Comparison of ENCODE assay signal across 21 cellular contexts in the genomic region with DNA sequence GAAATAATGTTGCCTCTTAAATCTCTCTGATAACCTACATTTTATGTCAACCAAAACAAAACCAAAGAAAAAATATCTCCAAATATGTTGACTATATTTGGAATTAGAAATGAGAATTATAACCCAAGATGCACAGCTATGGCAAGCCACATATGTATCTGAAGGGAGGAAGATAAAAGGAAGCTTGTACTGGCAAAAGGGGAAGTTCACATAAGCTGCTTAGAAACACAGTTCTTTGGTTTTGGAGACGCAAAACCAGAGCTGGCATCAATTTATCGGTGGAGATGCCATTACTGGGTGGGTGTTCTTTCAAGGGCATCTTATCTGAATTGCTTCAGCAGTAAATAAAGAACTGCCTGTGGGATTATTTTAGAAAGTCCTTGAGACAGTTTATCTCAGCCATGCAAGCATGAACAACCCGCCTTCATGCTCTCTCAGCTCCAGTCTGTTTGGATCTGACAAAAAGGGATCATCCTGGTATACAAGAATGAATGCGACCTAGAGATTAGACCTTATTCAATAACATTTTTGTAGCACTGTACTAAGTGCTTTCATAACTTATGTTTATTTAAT.
DNase-seq lines count a peak whose midpoint lies in the region; ATAC-seq and TF ChIP-seq lines count a peak whose summit lies in the region.
"Had no signal": no experiment of that assay in that cellular context is flagged by ENCODE, and none has a peak within 500 bp of the region (broad histone marks: within the 10 kb centered on the region; RNA-seq: fewer than 3 reads in every experiment).

No MANE protein-coding gene starts in this region.

- H3K27me3 ChIP-seq in adrenal gland (no peaks in the 10 kb centered on the region), left lung (no peaks in the 10 kb centered on the region), A673 (replicated peaks; ENCODE audit: insufficient read depth, low read depth, low read length, poor library complexity) (no peaks in the 10 kb centered on the region)

- ATAC-seq in left lung = peak; percentile 80
- no peak for ATAC-seq in GM18517 (IDR thresholded peaks at IDR 0.05; ENCODE audit: unreplicated experiment)
- ATAC-seq: WTC11 had no signal

- POLR2A ChIA-PET in A673 (lab: Charles Lee; ENCODE audit: low non-redundant PET) = no interaction called here

- 23 to 41% (median 35%) methylated on average over 4 of the region's 4 CpGs for WGBS in adrenal gland, 4 donors

- H3K9me3 ChIP-seq in adrenal gland (replicated peaks in 1 of 3) (no peaks in the 10 kb centered on the region), left lung (no peaks in the 10 kb centered on the region), A673 (ENCODE audit: low read depth, low read length, poor library complexity, severe bottlenecking) (no peaks in the 10 kb centered on the region)

- BruUV-seq in A673 (replicated peaks; lab: Mats Ljungman, UMichigan) = no TSS peak

- no peak overlapping the region for H3K4me3 ChIP-seq in adrenal gland
- no peak overlapping the region for H3K4me3 ChIP-seq in left lung
- H3K4me3 ChIP-seq in A673 (ENCODE audit: low read depth, low read length, poor library complexity, severe bottlenecking) = no peak overlapping the region

- H3K27ac ChIP-seq in adrenal gland (no peak overlapping the region), left lung (no peak overlapping the region), A673 (ENCODE audit: low read depth, low read length, poor library complexity, severe bottlenecking) (no peak overlapping the region)
- H3K27ac ChIP-seq: parathyroid adenoma had no signal

- TF ChIP-seq CTCF in adrenal gland (IDR thresholded peaks at IDR 0.05) (no peak), left lung (IDR thresholded peaks at IDR 0.05) (no peak), A673 (conservative IDR thresholded peaks at IDR 0.05; ENCODE audit: low read depth, low read length) (no peak)

- peak in 73 of 76 experiments; percentile 31 to 99 (median 87) for DNase-seq in HUDEP-2 (lab: John Stamatoyannopoulos, UW; ENCODE audit: unreplicated experiment in 76 of 76)
- peak; percentile 70 for DNase-seq in NOMO-1 treated with DMSO at 0.1 percent for 48 hours (lab: John Stamatoyannopoulos, UW; ENCODE audit: unreplicated experiment)
- DNase-seq in adrenal gland = peak in 4 of 7 donors; percentile 8 to 35 (median 22)
- DNase-seq in left lung = no peak
- no peak for DNase-seq in mesenteric fat pad (ENCODE audit: low spot score)
- DNase-seq in A673 (ENCODE audit: low spot score) = no peak
- no peak for DNase-seq in SW480 (ENCODE audit: low spot score)
- DNase-seq: activated CD4-positive, alpha-beta T cell treated with anti-CD3 and anti-CD28 coated beads, Interleukin-2, amount 50 U/mL, for 4 hours; activated naive CD4-positive, alpha-beta T cell; activated T-cell treated with anti-CD3 and anti-CD28 coated beads for 4 hours; aorta; effector CD4-positive, alpha-beta T cell; foreskin melanocyte; H7; NCI-H1092 treated with DMSO at 0.1 percent for 48 hours; NCI-H2081 treated with DMSO at 0.1 percent for 48 hours; stimulated activated CD4-positive, alpha-beta T cell treated with anti-CD3 and anti-CD28 coated beads, Interleukin-2, amount 100 ng/mL, for 24 hours; stimulated activated naive CD4-positive, alpha-beta T cell had no signal

- TF ChIP-seq POLR2A in adrenal gland (IDR thresholded peaks at IDR 0.05) = no peak

- H3K36me3 ChIP-seq in adrenal gland (replicated peaks in 1 of 2) (peaks cover 0 to 9% of the 10 kb centered on the region in 2 donors), left lung (peaks cover 0 to 47% of the 10 kb centered on the region in 2 donors), A673 (ENCODE audit: insufficient read depth, low read length, poor library complexity, severe bottlenecking) (no peaks in the 10 kb centered on the region)

- H3K4me1 ChIP-seq in adrenal gland (replicated peaks in 1 of 2) (peaks cover 0 to 9% of the 10 kb centered on the region in 2 donors), left lung (no peaks in the 10 kb centered on the region), A673 (ENCODE audit: insufficient read depth, low read length, poor library complexity, severe bottlenecking) (no peaks in the 10 kb centered on the region)
- H3K4me1 ChIP-seq: parathyroid adenoma had no signal

- CTCF ChIA-PET in A673 (lab: Charles Lee) = no interaction called here

- intact Hi-C loops in adrenal gland (cut with DNase I) = no loop called here
- intact Hi-C loops in left lung (cut with DNase I) = no loop called here
- intact Hi-C loops in A673 (cut with micrococcal nuclease; ENCODE audit: unreplicated experiment) = no loop called here

Comparison
In these comparisons a context has a peak if more than half of its experiments do, and no peak if none do; other contexts are left out.
1. DNase-seq: peak in HUDEP-2 (73 of 76), NOMO-1 treated with DMSO at 0.1 percent for 48 hours (single experiment) and adrenal gland (4 of 7); none in left lung (0 of 2), mesenteric fat pad (single experiment), A673 (single experiment) and SW480 (single experiment).